9 cellular contexts compared by ENCODE assay signal in the genomic region with DNA sequence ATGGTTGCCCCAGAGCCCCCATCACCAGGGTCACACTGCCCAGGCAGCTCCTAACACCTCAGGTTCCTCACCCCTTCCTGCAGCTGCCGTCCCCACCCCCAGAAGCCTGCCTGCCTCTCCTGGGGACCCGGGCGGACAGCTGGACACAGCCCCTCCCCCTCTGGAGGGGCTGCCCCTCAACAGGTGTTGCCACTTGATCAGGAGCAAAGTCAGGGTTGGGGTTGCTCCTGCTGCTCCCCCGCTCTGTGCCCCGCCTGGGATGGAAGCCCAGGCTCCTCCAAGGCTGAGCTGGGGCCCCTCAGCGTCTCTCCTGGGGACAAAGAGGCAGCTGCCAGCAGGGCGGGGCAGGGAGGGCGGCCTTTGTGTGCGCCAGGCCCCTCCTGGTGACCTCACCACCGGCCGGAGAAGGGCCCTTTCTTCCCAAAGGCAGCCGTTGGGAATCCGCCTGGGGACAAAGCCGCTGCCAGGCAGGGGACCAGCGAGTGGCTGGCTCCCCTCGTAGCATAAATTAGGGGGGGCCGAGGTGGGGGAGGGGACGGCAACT. TPM values are rescaled to one million over a fixed set of nuclear protein-coding genes. Genes with fewer than 3 reads are reported as not detected.
DNase-seq lines count a peak whose midpoint lies in the region; ATAC-seq, FAIRE-seq and TF ChIP-seq lines count a peak whose summit lies in the region.
"Had no signal": no experiment of that assay in that cellular context is flagged by ENCODE, and none has a peak within 500 bp of the region (broad histone marks: within the 10 kb centered on the region; RNA-seq: fewer than 3 reads in every experiment).

No MANE protein-coding gene starts in this region.

- no peaks in the 10 kb centered on the region for H3K36me3 ChIP-seq in trophoblast cell (ENCODE audit: control insufficient read depth in 1 of 2, insufficient read depth in 2 of 2, low read length in 2 of 2)

- no peak overlapping the region for H3K14ac ChIP-seq in trophoblast cell (ENCODE audit: low read length)

- H3K27ac ChIP-seq in trophoblast cell (ENCODE audit: low read depth, low read length) = no peak overlapping the region

- no peak for TF ChIP-seq POLR2A in GM12891 (IDR thresholded peaks at IDR 0.05; ENCODE audit: low read depth, low read length)

- peak overlapping the region; percentile 37 for H4K8ac ChIP-seq in trophoblast cell (ENCODE audit: low read depth, low read length)

- no peak overlapping the region for H4K12ac ChIP-seq in trophoblast cell (ENCODE audit: low read depth, low read length)

- no peak overlapping the region for H2AK5ac ChIP-seq in trophoblast cell (ENCODE audit: low read length)

- WGBS in trophoblast cell (ENCODE audit: extremely low coverage, insufficient coverage, insufficient read length) = no CpG with 5 or more reads among the region's 18 CpGs

- no peaks in the 10 kb centered on the region for H3K9me3 ChIP-seq in trophoblast cell (ENCODE audit: insufficient read depth, low read depth, low read length)

- H3K79me1 ChIP-seq in trophoblast cell (ENCODE audit: low read length) = no peaks in the 10 kb centered on the region

- H2BK5ac ChIP-seq in trophoblast cell (ENCODE audit: low read depth, low read length, poor library complexity) = no peak overlapping the region

- H3K4me1 ChIP-seq in trophoblast cell (ENCODE audit: control insufficient read depth in 1 of 2, insufficient read depth in 2 of 2, low read length in 2 of 2) = peaks cover 7 to 9% of the 10 kb centered on the region in 2 experiments

- H2BK120ac ChIP-seq in trophoblast cell (ENCODE audit: insufficient read depth, low read length, poor library complexity) = no peak overlapping the region

- H3K4me3 ChIP-seq in trophoblast cell (ENCODE audit: low read depth, low read length) = no peak overlapping the region

- H3K79me2 ChIP-seq in trophoblast cell (ENCODE audit: control insufficient read depth, insufficient read depth, low read length, poor library complexity) = no peaks in the 10 kb centered on the region

- peak overlapping the region; percentile 21 for H3K4me2 ChIP-seq in trophoblast cell (ENCODE audit: low read length)

- no peak overlapping the region for H3K18ac ChIP-seq in trophoblast cell (ENCODE audit: low read length)

- no peak for ATAC-seq in activated naive CD4-positive, alpha-beta T cell treated with anti-CD3 and anti-CD28 coated beads, Interleukin-2, amount 50 U/mL, for 72 hours
- no peak for ATAC-seq in GM21576 (IDR thresholded peaks at IDR 0.05; ENCODE audit: unreplicated experiment)

- H2AFZ ChIP-seq in trophoblast cell (ENCODE audit: insufficient read depth, low read length, poor library complexity) = peak overlapping the region; percentile 21

- no peaks in the 10 kb centered on the region for H3K36me3 Mint-ChIP-seq in activated naive CD4-positive, alpha-beta T cell treated with anti-CD3 and anti-CD28 coated beads, Interleukin-2, amount 50 U/mL, for 72 hours
- H3K36me3 Mint-ChIP-seq: activated naive CD8-positive, alpha-beta T cell treated with anti-CD3 and anti-CD28 coated beads, Interleukin-2, amount 10 ng/mL, durations not matched to agents 7 days and 5 days had no signal

- peak overlapping the region; percentile 41 for H4K91ac ChIP-seq in trophoblast cell (ENCODE audit: low read depth, low read length)

- no peak for FAIRE-seq in GM12891 (lab: Jason Lieb, UNC)

- H2BK12ac ChIP-seq in trophoblast cell (ENCODE audit: low read length) = no peak overlapping the region

- intact Hi-C loops in head of caudate nucleus (cut with DNase I) = loop anchor here (10.0 kb wide), 1 partner anchor 48 kb away; no protein-coding TSS in a partner anchor

- H3K23ac ChIP-seq in trophoblast cell (ENCODE audit: low read length) = no peak overlapping the region

- no peaks in the 10 kb centered on the region for H3K9me3 Mint-ChIP-seq in activated naive CD4-positive, alpha-beta T cell treated with anti-CD3 and anti-CD28 coated beads, Interleukin-2, amount 50 U/mL, for 72 hours
- H3K9me3 Mint-ChIP-seq: activated naive CD8-positive, alpha-beta T cell treated with anti-CD3 and anti-CD28 coated beads, Interleukin-2, amount 10 ng/mL, durations not matched to agents 7 days and 5 days had no signal

- no peak overlapping the region for H3K4ac ChIP-seq in trophoblast cell (ENCODE audit: low read depth, low read length)

- H3K27me3 ChIP-seq in trophoblast cell (ENCODE audit: insufficient read depth, low read length) = no peaks in the 10 kb centered on the region

- no peak overlapping the region for H3K27ac Mint-ChIP-seq in activated naive CD4-positive, alpha-beta T cell treated with anti-CD3 and anti-CD28 coated beads, Interleukin-2, amount 50 U/mL, for 72 hours
- H3K27ac Mint-ChIP-seq: activated naive CD8-positive, alpha-beta T cell treated with anti-CD3 and anti-CD28 coated beads, Interleukin-2, amount 10 ng/mL, durations not matched to agents 7 days and 5 days had no signal

- no peak overlapping the region for H3K9ac ChIP-seq in trophoblast cell (ENCODE audit: low read length)

- DNase-seq in DMS 273 (lab: John Stamatoyannopoulos, UW; ENCODE audit: unreplicated experiment) (peak; percentile 83), NCI-H2196 (lab: John Stamatoyannopoulos, UW; ENCODE audit: unreplicated experiment) (peak; percentile 46), head of caudate nucleus (peak; percentile 84 to 97 (median 94)), trophoblast cell (no peak), GM12891 (ENCODE audit: insufficient read length, low spot score) (no peak)
- no peak for DNase-seq in activated naive CD4-positive, alpha-beta T cell treated with anti-CD3 and anti-CD28 coated beads, Interleukin-2, amount 50 U/mL, for 72 hours (ENCODE audit: low spot score in 2 of 2)
- DNase-seq in central memory CD4-positive, alpha-beta T cell = no peak
- DNase-seq: activated naive CD8-positive, alpha-beta T cell treated with anti-CD3 and anti-CD28 coated beads, Interleukin-2, amount 10 ng/mL, durations not matched to agents 7 days and 5 days had no signal

TF ChIP-seq in GM12891, 5 proteins besides CTCF, POLR2A, EP300 and RAD21:
- no peak for TF ChIP-seq PAX5 (IDR thresholded peaks at IDR 0.05; ENCODE audit: insufficient read depth, low read length, severe bottlenecking)
- TF ChIP-seq SPI1 (IDR thresholded peaks at IDR 0.05; ENCODE audit: low read depth, low read length) = no peak
- TF ChIP-seq POLR2AphosphoS5 (IDR thresholded peaks at IDR 0.05; ENCODE audit: low read depth, low read length) = no peak
- no peak for TF ChIP-seq POU2F2 (IDR thresholded peaks at IDR 0.05; ENCODE audit: low read depth, low read length)
- TF ChIP-seq TAF1 (IDR thresholded peaks at IDR 0.05; ENCODE audit: low read depth, low read length) = no peak

RNA-seq across cellular contexts. Expression of a gene that starts 13.6 kb away (rescaled TPM):
- 3.4 and 3.5 TPM in 2 replicates for polyA plus RNA-seq in trophoblast cell (2013)
- total RNA-seq in activated naive CD4-positive, alpha-beta T cell treated with anti-CD3 and anti-CD28 coated beads, Interleukin-2, amount 50 U/mL, for 72 hours = 1 to 10 TPM; 5.6 to 9.2 TPM
- 5.1 TPM for polyA plus RNA-seq in GM12891 (2012; ENCODE audit: low read depth, missing spikeins)

RNA-seq across cellular contexts. Expression of a gene that starts 19.8 kb away (rescaled TPM):
- polyA plus RNA-seq in trophoblast cell (2013) = 21.3 and 22.2 TPM in 2 replicates
- 10 to 100 TPM; 15.6 to 24.1 TPM for total RNA-seq in activated naive CD4-positive, alpha-beta T cell treated with anti-CD3 and anti-CD28 coated beads, Interleukin-2, amount 50 U/mL, for 72 hours
- polyA plus RNA-seq in GM12891 (2012; ENCODE audit: low read depth, missing spikeins) = 9.3 TPM

RNA-seq across cellular contexts. Expression of a gene that starts 20.0 kb away (rescaled TPM):
- polyA plus RNA-seq in trophoblast cell (2013) = 102 and 110 TPM in 2 replicates
- total RNA-seq in activated naive CD4-positive, alpha-beta T cell treated with anti-CD3 and anti-CD28 coated beads, Interleukin-2, amount 50 U/mL, for 72 hours = 1 to 10 TPM; 2.6 to 9.4 TPM
- polyA plus RNA-seq in GM12891 (2012; ENCODE audit: low read depth, missing spikeins) = 44.2 TPM

RNA-seq across cellular contexts. Expression of a gene that starts 20.1 kb away (rescaled TPM):
- 42.0 and 45.6 TPM in 2 replicates for polyA plus RNA-seq in trophoblast cell (2013)
- 10 to 100 TPM; 14.1 to 39.9 TPM for total RNA-seq in activated naive CD4-positive, alpha-beta T cell treated with anti-CD3 and anti-CD28 coated beads, Interleukin-2, amount 50 U/mL, for 72 hours
- 50.7 TPM for polyA plus RNA-seq in GM12891 (2012; ENCODE audit: low read depth, missing spikeins)

Comparison
In these comparisons a context has a peak if more than half of its experiments do, and no peak if none do; other contexts are left out.
1. DNase-seq: peak in DMS 273 (single experiment), NCI-H2196 (single experiment) and head of caudate nucleus (42 of 42); none in trophoblast cell (0 of 2), activated naive CD4-positive, alpha-beta T cell treated with anti-CD3 and anti-CD28 coated beads, Interleukin-2, amount 50 U/mL, for 72 hours (0 of 2), GM12891 (single experiment) and central memory CD4-positive, alpha-beta T cell (single experiment).